In the genomic region with DNA sequence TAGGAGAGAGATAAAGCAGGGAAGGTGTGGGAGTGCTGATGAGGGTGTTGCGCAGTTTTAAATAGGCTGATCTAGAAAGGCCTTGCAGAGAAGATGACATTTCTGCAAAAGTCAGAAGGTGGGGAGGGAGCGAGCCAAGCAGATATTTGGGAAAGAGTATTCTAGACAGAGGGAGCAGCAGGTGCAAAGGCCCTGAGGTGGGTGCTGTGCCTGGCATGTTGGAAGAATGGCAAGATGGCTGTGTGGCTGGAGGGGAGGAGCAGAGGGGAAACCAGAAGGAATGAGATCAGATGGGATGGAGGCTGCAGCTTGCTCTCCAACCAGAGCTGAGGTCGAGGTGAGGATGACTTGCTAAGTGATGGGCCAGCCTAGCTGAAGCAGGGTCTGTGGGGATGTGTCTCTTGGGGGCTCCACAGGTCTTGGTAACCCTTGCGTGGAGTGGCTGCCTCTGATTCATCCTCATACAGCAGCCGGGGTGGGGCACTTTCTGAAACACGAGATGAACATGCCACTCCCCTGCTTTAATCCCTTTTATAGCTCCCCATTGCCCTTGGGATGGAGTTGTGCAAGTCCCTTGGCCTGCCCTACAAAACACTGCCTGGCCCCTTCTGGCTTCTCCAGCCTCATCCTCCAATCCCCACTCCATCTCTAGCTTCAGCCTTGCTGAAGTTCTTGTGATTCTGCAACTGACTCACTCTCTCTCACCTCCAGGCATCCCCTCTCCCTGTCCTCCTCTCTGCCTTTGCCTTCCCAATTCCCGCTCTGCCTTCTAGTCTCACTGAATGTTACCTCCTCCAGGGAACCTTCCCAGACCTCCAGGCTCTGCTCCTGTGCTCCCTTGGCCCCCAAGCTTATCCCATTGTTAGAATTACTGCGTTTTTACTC, we compare ENCODE assay signal across 1 cellular context.
A peak's percentile ranks its signal among the peaks of the same experiment; 100 is the strongest.
TF ChIP-seq lines count a peak whose summit lies in the region.

No MANE protein-coding gene starts in this region.

TF ChIP-seq in HEK293, 187 proteins besides CTCF, POLR2A, EP300 and RAD21 (continued from another document):
- TF ChIP-seq, protein P1, sequence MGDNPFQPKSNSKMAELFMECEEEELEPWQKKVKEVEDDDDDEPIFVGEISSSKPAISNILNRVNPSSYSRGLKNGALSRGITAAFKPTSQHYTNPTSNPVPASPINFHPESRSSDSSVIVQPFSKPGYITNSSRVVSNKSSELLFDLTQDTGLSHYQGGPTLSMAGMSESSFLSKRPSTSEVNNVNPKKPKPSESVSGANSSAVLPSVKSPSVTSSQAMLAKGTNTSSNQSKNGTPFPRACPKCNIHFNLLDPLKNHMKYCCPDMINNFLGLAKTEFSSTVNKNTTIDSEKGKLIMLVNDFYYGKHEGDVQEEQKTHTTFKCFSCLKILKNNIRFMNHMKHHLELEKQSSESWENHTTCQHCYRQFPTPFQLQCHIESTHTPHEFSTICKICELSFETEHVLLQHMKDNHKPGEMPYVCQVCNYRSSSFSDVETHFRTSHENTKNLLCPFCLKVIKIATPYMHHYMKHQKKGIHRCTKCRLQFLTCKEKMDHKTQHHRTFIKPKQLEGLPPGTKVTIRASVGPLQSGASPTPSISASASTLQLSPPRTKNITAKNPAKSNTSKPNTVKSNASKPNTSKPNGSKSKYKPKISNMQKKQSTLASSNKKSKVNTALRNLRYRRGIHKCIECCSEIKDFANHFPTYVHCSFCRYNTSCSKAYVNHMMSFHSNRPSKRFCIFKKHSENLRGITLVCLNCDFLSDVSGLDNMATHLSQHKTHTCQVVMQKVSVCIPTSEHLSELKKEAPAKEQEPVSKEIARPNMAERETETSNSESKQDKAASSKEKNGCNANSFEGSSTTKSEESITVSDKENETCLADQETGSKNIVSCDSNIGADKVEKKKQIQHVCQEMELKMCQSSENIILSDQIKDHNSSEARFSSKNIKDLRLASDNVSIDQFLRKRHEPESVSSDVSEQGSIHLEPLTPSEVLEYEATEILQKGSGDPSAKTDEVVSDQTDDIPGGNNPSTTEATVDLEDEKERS (tag by site-specific recombination; IDR thresholded peaks at IDR 0.05), result no peak
- TF ChIP-seq ZNF133 (tag by site-specific recombination; IDR thresholded peaks at IDR 0.05), result no peak
- no peak for TF ChIP-seq ZNF239 (tag by site-specific recombination; IDR thresholded peaks at IDR 0.05)
- 0 out of 2 replicates have a peak, but pooled peaks have one; percentile 27 for TF ChIP-seq WT1 (tag by site-specific recombination; IDR thresholded peaks at IDR 0.05)
- no peak for TF ChIP-seq ZNF677 (tag by site-specific recombination; IDR thresholded peaks at IDR 0.05)
- TF ChIP-seq ZNF398 (tag by site-specific recombination; IDR thresholded peaks at IDR 0.05), result peak; percentile 28
- peak; percentile 6; the same call in 1 of the 2 replicates for TF ChIP-seq OSR2 (tag by site-specific recombination; IDR thresholded peaks at IDR 0.05)
- no peak for TF ChIP-seq ZNF394 (tag by site-specific recombination; IDR thresholded peaks at IDR 0.05; ENCODE audit: borderline replicate concordance)
- peak; percentile 19 for TF ChIP-seq GLIS1 (tag by site-specific recombination; IDR thresholded peaks at IDR 0.05)
- peak; percentile 97 for TF ChIP-seq KLF1 (tag by site-specific recombination; IDR thresholded peaks at IDR 0.05)
- TF ChIP-seq ZFP41 (tag by site-specific recombination; IDR thresholded peaks at IDR 0.05; ENCODE audit: borderline replicate concordance), result no peak
- TF ChIP-seq, protein P2, sequence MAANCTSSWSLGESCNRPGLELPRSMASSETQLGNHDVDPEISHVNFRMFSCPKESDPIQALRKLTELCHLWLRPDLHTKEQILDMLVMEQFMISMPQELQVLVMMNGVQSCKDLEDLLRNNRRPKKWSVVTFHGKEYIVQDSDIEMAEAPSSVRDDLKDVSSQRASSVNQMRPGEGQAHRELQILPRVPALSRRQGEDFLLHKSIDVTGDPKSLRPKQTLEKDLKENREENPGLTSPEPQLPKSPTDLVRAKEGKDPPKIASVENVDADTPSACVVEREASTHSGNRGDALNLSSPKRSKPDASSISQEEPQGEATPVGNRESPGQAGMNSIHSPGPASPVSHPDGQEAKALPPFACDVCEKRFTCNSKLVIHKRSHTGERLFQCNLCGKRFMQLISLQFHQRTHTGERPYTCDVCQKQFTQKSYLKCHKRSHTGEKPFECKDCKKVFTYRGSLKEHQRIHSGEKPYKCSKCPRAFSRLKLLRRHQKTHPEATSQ (tag by site-specific recombination; IDR thresholded peaks at IDR 0.05), result no peak
- TF ChIP-seq ZSCAN18 (tag by site-specific recombination; IDR thresholded peaks at IDR 0.05), result no peak
- TF ChIP-seq PRDM1 (tag by site-specific recombination; IDR thresholded peaks at IDR 0.05), result peak; percentile 84
- TF ChIP-seq ZNF555 (tag by site-specific recombination; conservative IDR thresholded peaks at IDR 0.05), result no peak
- peak; percentile 71; the same call in 1 of the 2 replicates for TF ChIP-seq KLF16 (tag by site-specific recombination; IDR thresholded peaks at IDR 0.05)
- TF ChIP-seq ZNF623 (tag by site-specific recombination; IDR thresholded peaks at IDR 0.05), result peak; percentile 97
- 0 out of 2 replicates have a peak, but pooled peaks have one; percentile 48 for TF ChIP-seq KLF7 (tag by site-specific recombination; IDR thresholded peaks at IDR 0.05; ENCODE audit: borderline replicate concordance)
- no peak for TF ChIP-seq ZNF223 (tag by site-specific recombination; IDR thresholded peaks at IDR 0.05)
- peak; percentile 39; the same call in 1 of the 2 replicates for TF ChIP-seq ZNF16 (tag by site-specific recombination; IDR thresholded peaks at IDR 0.05; ENCODE audit: low read depth)
- TF ChIP-seq ZNF521 (tag by site-specific recombination; IDR thresholded peaks at IDR 0.05), result no peak
- TF ChIP-seq, protein P3, sequence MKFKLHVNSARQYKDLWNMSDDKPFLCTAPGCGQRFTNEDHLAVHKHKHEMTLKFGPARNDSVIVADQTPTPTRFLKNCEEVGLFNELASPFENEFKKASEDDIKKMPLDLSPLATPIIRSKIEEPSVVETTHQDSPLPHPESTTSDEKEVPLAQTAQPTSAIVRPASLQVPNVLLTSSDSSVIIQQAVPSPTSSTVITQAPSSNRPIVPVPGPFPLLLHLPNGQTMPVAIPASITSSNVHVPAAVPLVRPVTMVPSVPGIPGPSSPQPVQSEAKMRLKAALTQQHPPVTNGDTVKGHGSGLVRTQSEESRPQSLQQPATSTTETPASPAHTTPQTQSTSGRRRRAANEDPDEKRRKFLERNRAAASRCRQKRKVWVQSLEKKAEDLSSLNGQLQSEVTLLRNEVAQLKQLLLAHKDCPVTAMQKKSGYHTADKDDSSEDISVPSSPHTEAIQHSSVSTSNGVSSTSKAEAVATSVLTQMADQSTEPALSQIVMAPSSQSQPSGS (tag by site-specific recombination; IDR thresholded peaks at IDR 0.05; ENCODE audit: low read depth), result no peak
- peak; percentile 52; the same call in 1 of the 2 replicates for TF ChIP-seq ZBTB17 (tag by site-specific recombination; IDR thresholded peaks at IDR 0.05)
- TF ChIP-seq ZNF600 (tag by site-specific recombination; IDR thresholded peaks at IDR 0.05), result peak; percentile 74
- no peak for TF ChIP-seq ZNF626 (tag by site-specific recombination; IDR thresholded peaks at IDR 0.05)
- TF ChIP-seq GFI1B (tag by site-specific recombination; IDR thresholded peaks at IDR 0.05), result no peak
- peak; percentile 79 for TF ChIP-seq ZBTB48 (tag by site-specific recombination; IDR thresholded peaks at IDR 0.05)
- peak; percentile 46; the same call in 1 of the 2 replicates for TF ChIP-seq KLF9 (tag by site-specific recombination; IDR thresholded peaks at IDR 0.05; ENCODE audit: low read depth)
- TF ChIP-seq SCRT2 (tag by site-specific recombination; IDR thresholded peaks at IDR 0.05), result peak; percentile 67
